ENCODE assay signal across 1 cellular context in the genomic region with DNA sequence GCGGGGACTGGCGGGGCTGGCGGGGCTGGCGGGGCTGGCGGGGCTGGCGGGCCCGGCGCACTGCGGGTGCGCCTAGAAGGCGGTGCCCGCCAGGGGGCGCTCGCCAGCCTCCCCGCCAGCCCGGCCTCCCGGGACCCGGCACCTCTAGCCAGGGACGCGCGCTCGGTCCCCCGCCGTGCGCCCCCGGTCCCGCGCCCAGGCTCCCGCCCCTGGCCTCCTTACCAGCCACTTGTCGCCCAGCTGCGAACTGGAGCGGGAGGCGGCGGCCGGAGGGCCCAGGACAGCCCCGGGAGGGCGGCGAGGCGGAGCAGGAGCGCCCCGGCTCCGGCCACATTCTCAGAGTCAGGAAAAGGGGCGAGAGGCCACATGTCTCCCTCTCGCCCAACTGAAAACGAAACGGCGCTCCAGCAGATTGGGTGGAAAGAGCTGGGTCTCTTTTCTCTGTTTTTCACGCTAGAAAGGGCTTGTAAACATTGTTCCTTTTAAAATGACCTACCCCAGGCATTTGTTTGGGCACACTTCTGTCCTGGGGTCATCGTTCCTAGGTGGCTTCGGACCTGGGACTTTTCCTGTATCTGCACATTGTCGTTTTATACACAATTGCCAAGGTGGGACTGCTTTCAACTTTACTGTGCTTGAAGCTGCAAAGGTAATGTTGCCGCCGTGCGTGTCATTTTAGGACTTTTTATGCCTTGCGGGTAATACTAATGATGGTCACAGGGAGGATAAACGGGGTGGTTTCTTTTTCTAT.
TF ChIP-seq lines count a peak whose summit lies in the region.

No MANE protein-coding gene starts in this region.

TF ChIP-seq in K562, 482 proteins besides CTCF, POLR2A, EP300 and RAD21 (continued from another document and continues in another):
- TF ChIP-seq, protein P1, sequence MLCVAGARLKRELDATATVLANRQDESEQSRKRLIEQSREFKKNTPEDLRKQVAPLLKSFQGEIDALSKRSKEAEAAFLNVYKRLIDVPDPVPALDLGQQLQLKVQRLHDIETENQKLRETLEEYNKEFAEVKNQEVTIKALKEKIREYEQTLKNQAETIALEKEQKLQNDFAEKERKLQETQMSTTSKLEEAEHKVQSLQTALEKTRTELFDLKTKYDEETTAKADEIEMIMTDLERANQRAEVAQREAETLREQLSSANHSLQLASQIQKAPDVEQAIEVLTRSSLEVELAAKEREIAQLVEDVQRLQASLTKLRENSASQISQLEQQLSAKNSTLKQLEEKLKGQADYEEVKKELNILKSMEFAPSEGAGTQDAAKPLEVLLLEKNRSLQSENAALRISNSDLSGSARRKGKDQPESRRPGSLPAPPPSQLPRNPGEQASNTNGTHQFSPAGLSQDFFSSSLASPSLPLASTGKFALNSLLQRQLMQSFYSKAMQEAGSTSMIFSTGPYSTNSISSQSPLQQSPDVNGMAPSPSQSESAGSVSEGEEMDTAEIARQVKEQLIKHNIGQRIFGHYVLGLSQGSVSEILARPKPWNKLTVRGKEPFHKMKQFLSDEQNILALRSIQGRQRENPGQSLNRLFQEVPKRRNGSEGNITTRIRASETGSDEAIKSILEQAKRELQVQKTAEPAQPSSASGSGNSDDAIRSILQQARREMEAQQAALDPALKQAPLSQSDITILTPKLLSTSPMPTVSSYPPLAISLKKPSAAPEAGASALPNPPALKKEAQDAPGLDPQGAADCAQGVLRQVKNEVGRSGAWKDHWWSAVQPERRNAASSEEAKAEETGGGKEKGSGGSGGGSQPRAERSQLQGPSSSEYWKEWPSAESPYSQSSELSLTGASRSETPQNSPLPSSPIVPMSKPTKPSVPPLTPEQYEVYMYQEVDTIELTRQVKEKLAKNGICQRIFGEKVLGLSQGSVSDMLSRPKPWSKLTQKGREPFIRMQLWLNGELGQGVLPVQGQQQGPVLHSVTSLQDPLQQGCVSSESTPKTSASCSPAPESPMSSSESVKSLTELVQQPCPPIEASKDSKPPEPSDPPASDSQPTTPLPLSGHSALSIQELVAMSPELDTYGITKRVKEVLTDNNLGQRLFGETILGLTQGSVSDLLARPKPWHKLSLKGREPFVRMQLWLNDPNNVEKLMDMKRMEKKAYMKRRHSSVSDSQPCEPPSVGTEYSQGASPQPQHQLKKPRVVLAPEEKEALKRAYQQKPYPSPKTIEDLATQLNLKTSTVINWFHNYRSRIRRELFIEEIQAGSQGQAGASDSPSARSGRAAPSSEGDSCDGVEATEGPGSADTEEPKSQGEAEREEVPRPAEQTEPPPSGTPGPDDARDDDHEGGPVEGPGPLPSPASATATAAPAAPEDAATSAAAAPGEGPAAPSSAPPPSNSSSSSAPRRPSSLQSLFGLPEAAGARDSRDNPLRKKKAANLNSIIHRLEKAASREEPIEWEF (CRISPR knock-in tag; IDR thresholded peaks at IDR 0.05), result no peak
- TF ChIP-seq PBX2 (CRISPR knock-in tag; IDR thresholded peaks at IDR 0.05; ENCODE audit: low read depth), result no peak
- no peak for TF ChIP-seq PBX2 (tag; conservative IDR thresholded peaks at IDR 0.05; ENCODE audit: low read depth)
- TF ChIP-seq ETS2 (tag; IDR thresholded peaks at IDR 0.05; ENCODE audit: borderline replicate concordance, poor library complexity, severe bottlenecking), result no peak
- peak; percentile 81 for TF ChIP-seq CCNT2 (IDR thresholded peaks at IDR 0.05; ENCODE audit: borderline replicate concordance, extremely low read depth, insufficient read length, low read depth, low read length)
- no peak for TF ChIP-seq ZNF121 (CRISPR knock-in tag; conservative IDR thresholded peaks at IDR 0.05)
- no peak for TF ChIP-seq RBM15 (IDR thresholded peaks at IDR 0.05; ENCODE audit: insufficient read depth, low read length)
- no peak; the same call in 1 of the 2 replicates for TF ChIP-seq CREM (IDR thresholded peaks at IDR 0.05; ENCODE audit: low read depth)
- no peak for TF ChIP-seq ZNF395 (CRISPR knock-in tag; IDR thresholded peaks at IDR 0.05)
- TF ChIP-seq RBM39 (optimal IDR thresholded peaks at IDR 0.05; ENCODE audit: low read depth, low read length), result no peak
- no peak for TF ChIP-seq CLOCK (CRISPR knock-in tag; IDR thresholded peaks at IDR 0.05; ENCODE audit: borderline replicate concordance)
- TF ChIP-seq ETV5 (CRISPR knock-in tag; IDR thresholded peaks at IDR 0.05; ENCODE audit: low read depth), result no peak
- TF ChIP-seq MTA3 (IDR thresholded peaks at IDR 0.05; ENCODE audit: borderline replicate concordance), result peak; percentile 71; the same call in 1 of the 2 replicates
- TF ChIP-seq KAT2B (IDR thresholded peaks at IDR 0.05; ENCODE audit: low read depth, low read length), result no peak
- TF ChIP-seq SRSF1 (IDR thresholded peaks at IDR 0.05; ENCODE audit: low read depth, low read length), result no peak
- no peak for TF ChIP-seq E2F3 (CRISPR knock-in tag; IDR thresholded peaks at IDR 0.05)
- TF ChIP-seq ZNF354B (CRISPR knock-in tag; IDR thresholded peaks at IDR 0.05), result no peak
- no peak for TF ChIP-seq ZNF512 (tag; IDR thresholded peaks at IDR 0.05)
- no peak for TF ChIP-seq EZH2 (IDR thresholded peaks at IDR 0.05; ENCODE audit: borderline replicate concordance, low read depth, low read length)
- no peak for TF ChIP-seq CBX2 (IDR thresholded peaks at IDR 0.05; ENCODE audit: insufficient read depth, low read length, poor library complexity, severe bottlenecking)
- no peak for TF ChIP-seq ZFP30 (CRISPR knock-in tag; IDR thresholded peaks at IDR 0.05; ENCODE audit: borderline replicate concordance)
- no peak for TF ChIP-seq ZNF134 (CRISPR knock-in tag; conservative IDR thresholded peaks at IDR 0.05)
- TF ChIP-seq C11orf30 (IDR thresholded peaks at IDR 0.05; ENCODE audit: low read depth), result no peak
- TF ChIP-seq, protein P2, sequence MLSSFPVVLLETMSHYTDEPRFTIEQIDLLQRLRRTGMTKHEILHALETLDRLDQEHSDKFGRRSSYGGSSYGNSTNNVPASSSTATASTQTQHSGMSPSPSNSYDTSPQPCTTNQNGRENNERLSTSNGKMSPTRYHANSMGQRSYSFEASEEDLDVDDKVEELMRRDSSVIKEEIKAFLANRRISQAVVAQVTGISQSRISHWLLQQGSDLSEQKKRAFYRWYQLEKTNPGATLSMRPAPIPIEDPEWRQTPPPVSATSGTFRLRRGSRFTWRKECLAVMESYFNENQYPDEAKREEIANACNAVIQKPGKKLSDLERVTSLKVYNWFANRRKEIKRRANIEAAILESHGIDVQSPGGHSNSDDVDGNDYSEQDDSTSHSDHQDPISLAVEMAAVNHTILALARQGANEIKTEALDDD (IDR thresholded peaks at IDR 0.05), result no peak
- no peak for TF ChIP-seq ZNF318 (IDR thresholded peaks at IDR 0.05; ENCODE audit: borderline replicate concordance in 1 of 2, low read depth in 1 of 2)
- no peak for TF ChIP-seq HDAC2 (IDR thresholded peaks at IDR 0.05)
- peak; percentile 81 for TF ChIP-seq U2AF1 (optimal IDR thresholded peaks at IDR 0.05; ENCODE audit: low read depth, low read length)
- TF ChIP-seq SMAD2 (IDR thresholded peaks at IDR 0.05; ENCODE audit: low read depth, low read length), result no peak
- no peak for TF ChIP-seq ZNF707 (CRISPR knock-in tag; conservative IDR thresholded peaks at IDR 0.05)
